35 cellular contexts compared by ENCODE assay signal in genomic region chrX:50381729-50382415, GRCh38.
DNase-seq lines count a peak whose midpoint lies in the region; ATAC-seq, FAIRE-seq and TF ChIP-seq lines count a peak whose summit lies in the region.
"Had no signal": no experiment of that assay in that cellular context is flagged by ENCODE, and none has a peak within 500 bp of the region (broad histone marks: within the 10 kb centered on the region; RNA-seq: fewer than 3 reads in every experiment).

No MANE protein-coding gene starts in this region.

- H3K36me3 Mint-ChIP-seq in natural killer cell: no peaks in the 10 kb centered on the region
- H3K36me3 Mint-ChIP-seq in natural killer cell treated with Interleukin-12 subunit alpha and Interleukin-12 subunit beta and Interleukin-15 and Interleukin-18, amount 100 ng/mL, for 72 hours: peaks cover 7% of the 10 kb centered on the region
- H3K36me3 Mint-ChIP-seq in immature natural killer cell: peaks cover 0 to 28% (median 3%) of the 10 kb centered on the region in 3 donors
- H3K36me3 Mint-ChIP-seq: CD14-positive monocyte; CD4-positive, alpha-beta memory T cell; CD4-positive, CD25-positive, alpha-beta regulatory T cell; CD8-positive, alpha-beta memory T cell; CD8-positive, alpha-beta T cell had no signal

- H3K27me3 ChIP-seq in HepG2 (ENCODE audit: control insufficient read depth in 1 of 2, insufficient read depth in 2 of 2, low read length in 2 of 2): no peaks in the 10 kb centered on the region
- H3K27me3 ChIP-seq in right lobe of liver: no peaks in the 10 kb centered on the region
- H3K27me3 ChIP-seq: BE2C had no signal

- DNase-seq in HepG2 (ENCODE audit: low spot score): peak; percentile 10
- no peak for DNase-seq in right lobe of liver
- DNase-seq in natural killer cell: no peak
- no peak for DNase-seq in natural killer cell treated with Interleukin-12 subunit alpha and Interleukin-12 subunit beta and Interleukin-15 and Interleukin-18, amount 100 ng/mL, for 72 hours (ENCODE audit: low spot score)
- peak; percentile 17 to 41 (median 35) for DNase-seq in immature natural killer cell
- DNase-seq in stimulated activated CD4-positive, alpha-beta T cell treated with anti-CD3 and anti-CD28 coated beads, Interleukin-4, amount 100 ng/mL, for 1 hour: no peak
- DNase-seq: 8988T; ACHN; AML-193; BE2C; C1 segment of cervical spinal cord; Caco-2; Calu3; CD4-positive, alpha-beta memory T cell; CD4-positive, alpha-beta T cell; CD4-positive, CD25-positive, alpha-beta regulatory T cell; CD8-positive, alpha-beta memory T cell; CD8-positive, alpha-beta T cell; COR-L47; DMS 273 treated with DMSO at 0.1 percent for 48 hours; DMS153; DMS53; DMS79; DMS79 treated with DMSO at 0.1 percent for 48 hours; DND-41; EL had no signal

- FAIRE-seq in HepG2 (lab: Jason Lieb, UNC): peak; percentile 94
- FAIRE-seq: A204.1, A549, D721Med had no signal

- no peaks in the 10 kb centered on the region for H3K27me3 Mint-ChIP-seq in natural killer cell (ENCODE audit: low read depth in 2 of 2)
- H3K27me3 Mint-ChIP-seq in natural killer cell treated with Interleukin-12 subunit alpha and Interleukin-12 subunit beta and Interleukin-15 and Interleukin-18, amount 100 ng/mL, for 72 hours: peaks cover 0 to 3% of the 10 kb centered on the region in 2 donors
- peaks cover 0 to 4% (median 2%) of the 10 kb centered on the region in 3 donors for H3K27me3 Mint-ChIP-seq in immature natural killer cell (ENCODE audit: low read depth in 3 of 3)
- H3K27me3 Mint-ChIP-seq: B cell; CD4-positive, alpha-beta T cell; CD4-positive, CD25-positive, alpha-beta regulatory T cell; CD8-positive, alpha-beta memory T cell had no signal

- TF ChIP-seq CTCF in HepG2 (CRISPR knock-in tag; IDR thresholded peaks at IDR 0.05): no peak
- TF ChIP-seq CTCF in right lobe of liver (IDR thresholded peaks at IDR 0.05): no peak
- no peak for TF ChIP-seq CTCF in natural killer cell (IDR thresholded peaks at IDR 0.05)

- H3K4me2 ChIP-seq in HepG2 (ENCODE audit: low read depth, low read length): no peak overlapping the region
- H3K4me2 ChIP-seq: A549; BLaER1; BLaER1 treated with 17β-estradiol and CSF1 and Interleukin-3, amounts not matched to agents 10 nM and 100 nM had no signal

- H3K9me3 ChIP-seq in HepG2 (ENCODE audit: low read length) (no peaks in the 10 kb centered on the region), right lobe of liver (no peaks in the 10 kb centered on the region)
- H3K9me3 ChIP-seq: A549, BE2C, BLaER1, Caco-2 had no signal

- no peak for TF ChIP-seq POLR2A in HepG2 (IDR thresholded peaks at IDR 0.05; ENCODE audit: insufficient read depth in 1 of 2, low read depth in 2 of 2, low read length in 2 of 2)
- TF ChIP-seq POLR2A in right lobe of liver (IDR thresholded peaks at IDR 0.05): no peak

- no peak overlapping the region for H3K9ac ChIP-seq in HepG2 (ENCODE audit: insufficient read depth, low read depth, low read length)
- H3K9ac ChIP-seq: BLaER1; BLaER1 treated with 17β-estradiol and CSF1 and Interleukin-3, amounts not matched to agents 10 nM and 100 nM had no signal

- WGBS in HepG2 (ENCODE audit: low lambda C conversion rate): 39% methylated on average over 4 of the region's 5 CpGs
- WGBS in right lobe of liver (ENCODE audit: insufficient coverage, low coverage, low lambda C conversion rate, missing lambda C conversion rate): 43% methylated on average over 5 of the region's 5 CpGs

- H3K36me3 ChIP-seq in HepG2 (replicated peaks in 1 of 2; ENCODE audit: control insufficient read depth in 1 of 2, insufficient read depth in 2 of 2, low read length in 2 of 2) (peaks cover 9 to 40% of the 10 kb centered on the region in 2 experiments; a peak in 3 of 5 replicates), right lobe of liver (no peaks in the 10 kb centered on the region)
- H3K36me3 ChIP-seq: BE2C; BLaER1; BLaER1 treated with 17β-estradiol and CSF1 and Interleukin-3, amounts not matched to agents 10 nM and 100 nM had no signal

- peak; percentile 68 for ATAC-seq in HepG2
- no peak for ATAC-seq in right lobe of liver
- ATAC-seq in natural killer cell: peak; percentile 54 to 73 (median 64)
- ATAC-seq in natural killer cell treated with Interleukin-12 subunit alpha and Interleukin-12 subunit beta and Interleukin-15 and Interleukin-18, amount 100 ng/mL, for 72 hours: no peak
- ATAC-seq: A549; CD8-positive, alpha-beta T cell had no signal

- H3K4me3 Mint-ChIP-seq in natural killer cell: peak overlapping the region; percentile 13
- no peak overlapping the region for H3K4me3 Mint-ChIP-seq in natural killer cell treated with Interleukin-12 subunit alpha and Interleukin-12 subunit beta and Interleukin-15 and Interleukin-18, amount 100 ng/mL, for 72 hours
- peak overlapping the region; percentile 41 to 73 (median 44) for H3K4me3 Mint-ChIP-seq in immature natural killer cell
- H3K4me3 Mint-ChIP-seq: B cell; CD14-positive monocyte; CD4-positive, alpha-beta memory T cell; CD4-positive, alpha-beta T cell; CD4-positive, CD25-positive, alpha-beta regulatory T cell; CD8-positive, alpha-beta memory T cell; CD8-positive, alpha-beta T cell had no signal

- H2AFZ ChIP-seq in HepG2 (ENCODE audit: low read length): no peak overlapping the region

- H3K27ac Mint-ChIP-seq in natural killer cell (peak overlapping the region; percentile 72 to 76), immature natural killer cell (peak overlapping the region; percentile 71 to 89 (median 86))
- no peak overlapping the region for H3K27ac Mint-ChIP-seq in natural killer cell treated with Interleukin-12 subunit alpha and Interleukin-12 subunit beta and Interleukin-15 and Interleukin-18, amount 100 ng/mL, for 72 hours
- H3K27ac Mint-ChIP-seq: B cell; CD14-positive monocyte; CD4-positive, alpha-beta memory T cell; CD4-positive, alpha-beta T cell; CD4-positive, CD25-positive, alpha-beta regulatory T cell; CD8-positive, alpha-beta memory T cell; CD8-positive, alpha-beta T cell had no signal

- H3K4me1 Mint-ChIP-seq in natural killer cell: peaks cover 52 to 54% of the 10 kb centered on the region in 2 donors
- peaks cover 32 to 33% of the 10 kb centered on the region in 2 donors for H3K4me1 Mint-ChIP-seq in natural killer cell treated with Interleukin-12 subunit alpha and Interleukin-12 subunit beta and Interleukin-15 and Interleukin-18, amount 100 ng/mL, for 72 hours (ENCODE audit: low read depth in 2 of 2)
- H3K4me1 Mint-ChIP-seq in immature natural killer cell: peaks cover 57 to 67% of the 10 kb centered on the region in 2 donors
- H3K4me1 Mint-ChIP-seq: B cell; CD14-positive monocyte; CD4-positive, alpha-beta memory T cell; CD4-positive, CD25-positive, alpha-beta regulatory T cell; CD8-positive, alpha-beta memory T cell had no signal

- CTCF ChIA-PET in HepG2 (lab: Yijun Ruan, JAX; ENCODE audit: low intra/inter-chr PET ratio, low total read pairs): no interaction called here

- POLR2A ChIA-PET in HepG2 (lab: Yijun Ruan, JAX): no interaction called here

- 0 out of 4 replicates have a peak, but pooled peaks of 1 of the 2 experiments have one; percentile 9 for TF ChIP-seq EP300 in HepG2 (IDR thresholded peaks at IDR 0.05; ENCODE audit: low read depth in 2 of 2, low read length in 2 of 2)
- no peak for TF ChIP-seq EP300 in HepG2 (CRISPR knock-in tag; IDR thresholded peaks at IDR 0.05; ENCODE audit: borderline replicate concordance)

- no peaks in the 10 kb centered on the region for H3K79me2 ChIP-seq in HepG2 (ENCODE audit: insufficient read depth, low read length)

- H3K4me3 ChIP-seq in HepG2 (replicated peaks in 1 of 3; ENCODE audit: insufficient read depth in 1 of 3, low read depth in 2 of 3, low read length in 3 of 3): no peak overlapping the region
- no peak overlapping the region for H3K4me3 ChIP-seq in right lobe of liver
- H3K4me3 ChIP-seq: A549; BLaER1; BLaER1 treated with 17β-estradiol and CSF1 and Interleukin-3, amounts not matched to agents 10 nM and 100 nM had no signal

- no TSS peak for BruUV-seq in HepG2 (replicated peaks; lab: Mats Ljungman, UMichigan)

- in situ Hi-C loops in HepG2 (cut with HindIII; ENCODE audit: extremely low pct_ligation_motif_present, low pct_unique_long_range_greater_than_20kb): no loop called here

- no peak overlapping the region for H3K27ac ChIP-seq in HepG2 (ENCODE audit: extremely low read length, insufficient read depth, low read length)
- no peak overlapping the region for H3K27ac ChIP-seq in right lobe of liver
- H3K27ac ChIP-seq: 22Rv1; A549; BLaER1; BLaER1 treated with 17β-estradiol and CSF1 and Interleukin-3, amounts not matched to agents 10 nM and 100 nM; C4-2B had no signal

- no peaks in the 10 kb centered on the region for H3K9me3 Mint-ChIP-seq in natural killer cell
- H3K9me3 Mint-ChIP-seq in natural killer cell treated with Interleukin-12 subunit alpha and Interleukin-12 subunit beta and Interleukin-15 and Interleukin-18, amount 100 ng/mL, for 72 hours: no peaks in the 10 kb centered on the region
- peaks cover 0 to 1% (median 0%) of the 10 kb centered on the region in 6 donors for H3K9me3 Mint-ChIP-seq in immature natural killer cell
- H3K9me3 Mint-ChIP-seq: CD4-positive, alpha-beta memory T cell; CD4-positive, alpha-beta T cell; CD4-positive, CD25-positive, alpha-beta regulatory T cell; CD8-positive, alpha-beta memory T cell; CD8-positive, alpha-beta T cell had no signal

- TF ChIP-seq RAD21 in HepG2 (CRISPR knock-in tag; IDR thresholded peaks at IDR 0.05): no peak

- no peaks in the 10 kb centered on the region for H4K20me1 ChIP-seq in HepG2 (ENCODE audit: insufficient read depth, low read length)
- H4K20me1 ChIP-seq: BLaER1; BLaER1 treated with 17β-estradiol and CSF1 and Interleukin-3, amounts not matched to agents 10 nM and 100 nM had no signal

- intact Hi-C loops in HepG2 (cut with micrococcal nuclease; ENCODE audit: unreplicated experiment) (no loop called here), right lobe of liver (cut with DNase I) (no loop called here), natural killer cell (cut with micrococcal nuclease) (no loop called here)

- H3K4me1 ChIP-seq in HepG2 (ENCODE audit: insufficient read depth, low read length) (peaks cover 17% of the 10 kb centered on the region), right lobe of liver (no peaks in the 10 kb centered on the region)
- H3K4me1 ChIP-seq: A549; BE2C; BLaER1; BLaER1 treated with 17β-estradiol and CSF1 and Interleukin-3, amounts not matched to agents 10 nM and 100 nM; Caco-2 had no signal

TF ChIP-seq in HepG2, 621 proteins besides CTCF, POLR2A, EP300 and RAD21 (continues in another document):
- TF ChIP-seq SOX5 (CRISPR knock-in tag; IDR thresholded peaks at IDR 0.05; ENCODE audit: borderline replicate concordance) (peak; percentile 44; the same call in 1 of the 2 replicates), SOX6 (IDR thresholded peaks at IDR 0.05) (no peak), SOX6 (CRISPR knock-in tag; IDR thresholded peaks at IDR 0.05) (peak; percentile 79), SAFB2 (CRISPR knock-in tag; IDR thresholded peaks at IDR 0.05; ENCODE audit: borderline replicate concordance, low read depth) (no peak), SP2 (CRISPR knock-in tag; IDR thresholded peaks at IDR 0.05) (no peak), SOX13 (IDR thresholded peaks at IDR 0.05) (0 out of 2 replicates have a peak, but pooled peaks have one; percentile 26), SOX13 (CRISPR knock-in tag; conservative IDR thresholded peaks at IDR 0.05 in 1 of 2, IDR thresholded peaks at IDR 0.05 in 1 of 2) (peak in 1 of 2 experiments; percentile 71; a peak in 2 of 4 replicates)

Comparison
In these comparisons a context has a peak if more than half of its experiments do, and no peak if none do; other contexts are left out.
1. ATAC-seq: peak in HepG2 (single experiment) and natural killer cell (3 of 3); none in right lobe of liver (0 of 4) and natural killer cell treated with Interleukin-12 subunit alpha and Interleukin-12 subunit beta and Interleukin-15 and Interleukin-18, amount 100 ng/mL, for 72 hours (0 of 2).
2. DNase-seq: peak in HepG2 (single experiment) and immature natural killer cell (3 of 3); none in right lobe of liver (0 of 3), natural killer cell (single experiment), natural killer cell treated with Interleukin-12 subunit alpha and Interleukin-12 subunit beta and Interleukin-15 and Interleukin-18, amount 100 ng/mL, for 72 hours (single experiment) and stimulated activated CD4-positive, alpha-beta T cell treated with anti-CD3 and anti-CD28 coated beads, Interleukin-4, amount 100 ng/mL, for 1 hour (single experiment).
3. H3K27ac Mint-ChIP-seq: peak in natural killer cell (2 of 2) and immature natural killer cell (6 of 6); none in natural killer cell treated with Interleukin-12 subunit alpha and Interleukin-12 subunit beta and Interleukin-15 and Interleukin-18, amount 100 ng/mL, for 72 hours (0 of 2).